8 cellular contexts compared by ENCODE assay signal in the genomic region with DNA sequence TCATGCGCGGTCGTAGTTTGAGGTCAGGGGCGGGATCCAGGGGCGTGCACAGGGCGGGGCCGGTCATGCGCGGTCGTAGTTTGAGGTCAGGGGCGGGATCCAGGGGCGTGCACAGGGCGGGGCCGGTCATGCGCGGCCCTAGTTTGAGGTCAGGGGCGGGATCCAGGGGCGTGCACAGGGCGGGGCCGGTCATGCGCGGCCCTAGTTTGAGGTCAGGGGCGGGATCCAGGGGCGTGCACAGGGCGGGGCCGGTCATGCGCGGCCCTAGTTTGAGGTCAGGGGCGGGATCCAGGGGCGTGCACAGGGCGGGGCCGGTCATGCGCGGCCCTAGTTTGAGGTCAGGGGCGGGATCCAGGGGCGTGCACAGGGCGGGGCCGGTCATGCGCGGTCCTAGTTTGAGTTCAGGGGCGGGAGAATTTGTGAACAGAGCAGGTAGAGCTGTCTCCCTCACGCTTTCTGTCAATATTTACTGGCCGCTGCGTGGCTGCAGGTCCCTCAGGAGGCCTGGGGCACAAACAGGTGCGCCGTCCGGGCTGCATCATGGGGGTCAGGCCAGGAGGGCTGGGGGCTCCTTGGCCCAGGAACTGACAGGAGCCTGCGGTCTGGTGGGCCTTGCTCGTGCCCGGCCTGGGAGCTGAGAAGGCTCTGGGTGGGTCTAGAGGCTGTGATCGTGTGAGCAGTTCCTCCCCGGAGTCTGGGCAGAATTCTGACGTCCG. TPM values are rescaled to one million over a fixed set of nuclear protein-coding genes. Genes with fewer than 3 reads are reported as not detected.
DNase-seq lines count a peak whose midpoint lies in the region; ATAC-seq and TF ChIP-seq lines count a peak whose summit lies in the region.
"Not testable (repeated sequence)": the region's sequence is repeated elsewhere in the genome, so short reads cannot be mapped to it uniquely, and the experiment has no call there.

No MANE protein-coding gene starts in this region.

- not testable (repeated sequence) for TF ChIP-seq CTCF in BE2C (IDR thresholded peaks at IDR 0.05; ENCODE audit: low read depth, low read length)

- not testable (repeated sequence) for H3K4me1 ChIP-seq in BE2C; duodenal mucosa (ENCODE audit: control insufficient read depth in 1 of 2, insufficient read depth in 2 of 2, low read length in 2 of 2); iPS-20b (ENCODE audit: insufficient read depth, low read length); neuronal stem cell (ENCODE audit: control insufficient read depth in 2 of 2, insufficient read depth in 1 of 2, low read depth in 1 of 2, low read length in 2 of 2)

- H3K79me1 ChIP-seq in neuronal stem cell (ENCODE audit: low read depth, low read length), result not testable (repeated sequence)

- not testable (repeated sequence) for H3K36me3 ChIP-seq in BE2C; duodenal mucosa (ENCODE audit: control insufficient read depth in 1 of 2, insufficient read depth in 2 of 2, low read length in 2 of 2); iPS-20b (ENCODE audit: insufficient read depth, low read depth, low read length); neuronal stem cell (replicated peaks in 1 of 2; ENCODE audit: control insufficient read depth in 2 of 2, insufficient read depth in 2 of 2, low read length in 2 of 2)

- H3K27me3 ChIP-seq in BE2C (peaks cover 23% of the 10 kb centered on the region), neuronal stem cell (ENCODE audit: control insufficient read depth in 3 of 3, insufficient read depth in 3 of 3, low read depth in 1 of 3, low read length in 3 of 3) (peaks cover 0 to 19% (median 0%) of the 10 kb centered on the region in 3 experiments)
- not testable (repeated sequence) for H3K27me3 ChIP-seq in duodenal mucosa (ENCODE audit: control insufficient read depth in 1 of 2, insufficient read depth in 2 of 2, low read length in 2 of 2); iPS-20b (ENCODE audit: insufficient read depth, low read length)

- peak overlapping the region; percentile 48 for H3K27ac Mint-ChIP-seq in stimulated activated effector memory CD8-positive, alpha-beta T cell treated with anti-CD3 and anti-CD28 coated beads, Interleukin-12 subunit alpha, Interleukin-12 subunit beta, amount 100 ng/mL, for 72 hours

- DNase-seq in BE2C (peak; percentile 7), NCI-H1105 (lab: John Stamatoyannopoulos, UW) (peak; percentile 52), T-helper 22 cell (ENCODE audit: low read depth) (peak; percentile 21)
- peak; percentile 79 for DNase-seq in activated effector memory CD4-positive, alpha-beta T cell treated with anti-CD3 and anti-CD28 coated beads, Interleukin-2, amount 50 U/mL, for 16 hours
- DNase-seq in neuronal stem cell (ENCODE audit: low spot score), result not testable (repeated sequence)
- peak in 1 of 2 donors; percentile 59 for DNase-seq in stimulated activated effector memory CD8-positive, alpha-beta T cell treated with anti-CD3 and anti-CD28 coated beads, Interleukin-12 subunit alpha, Interleukin-12 subunit beta, amount 100 ng/mL, for 72 hours (ENCODE audit: low spot score in 2 of 2)

- not testable (repeated sequence) for H3K14ac ChIP-seq in neuronal stem cell (ENCODE audit: low read length)

- not testable (repeated sequence) for ATAC-seq in stimulated activated effector memory CD8-positive, alpha-beta T cell treated with anti-CD3 and anti-CD28 coated beads, Interleukin-12 subunit alpha, Interleukin-12 subunit beta, amount 100 ng/mL, for 72 hours

- H3K9ac ChIP-seq in duodenal mucosa (ENCODE audit: low read depth in 1 of 2, low read length in 2 of 2); iPS-20b (ENCODE audit: low read depth, low read length): not testable (repeated sequence)
- peak overlapping the region; percentile 70 for H3K9ac ChIP-seq in neuronal stem cell (ENCODE audit: low read depth, low read length, poor library complexity)

- peak overlapping the region; percentile 85 for H3K18ac ChIP-seq in neuronal stem cell (ENCODE audit: low read length)

- WGBS in neuronal stem cell (ENCODE audit: extremely low coverage in 2 of 2, insufficient read length in 2 of 2, insufficient replicate concordance in 1 of 2), 2 donors, result no CpG with 5 or more reads among the region's 54 CpGs

- H3K27ac ChIP-seq in duodenal mucosa (ENCODE audit: low read depth, low read length); iPS-20b (ENCODE audit: low read length): not testable (repeated sequence)
- peak overlapping the region; percentile 40 for H3K27ac ChIP-seq in neuronal stem cell (replicated peaks; ENCODE audit: low read length)

- H3K9me3 ChIP-seq in BE2C; duodenal mucosa (ENCODE audit: control insufficient read depth in 1 of 2, low read length in 2 of 2); iPS-20b (ENCODE audit: insufficient read depth, low read depth, low read length): not testable (repeated sequence)
- peaks cover 0 to 11% of the 10 kb centered on the region in 2 donors for H3K9me3 ChIP-seq in neuronal stem cell (replicated peaks in 1 of 2; ENCODE audit: control insufficient read depth in 2 of 2, insufficient read depth in 1 of 2, low read depth in 1 of 2, low read length in 2 of 2)

- not testable (repeated sequence) for H2BK120ac ChIP-seq in neuronal stem cell (ENCODE audit: low read depth, low read length)

- H3K4me3 ChIP-seq in BE2C (ENCODE audit: low read depth, low read length), result not testable (repeated sequence)
- H3K4me3 ChIP-seq in duodenal mucosa (ENCODE audit: low read depth in 1 of 2, low read length in 2 of 2) (peak overlapping the region; percentile 17 to 22), iPS-20b (ENCODE audit: low read length) (peak overlapping the region; percentile 50; the same call in 1 of the 2 replicates), neuronal stem cell (ENCODE audit: low read length in 2 of 2) (peak overlapping the region; percentile 48 to 73)

- peak overlapping the region; percentile 54 for H3K4me2 ChIP-seq in neuronal stem cell (ENCODE audit: insufficient read depth, low read length, poor library complexity, severe bottlenecking)

- H3K23ac ChIP-seq in neuronal stem cell (ENCODE audit: low read depth, low read length, poor library complexity), result peak overlapping the region; percentile 73

- H3K36me3 Mint-ChIP-seq in stimulated activated effector memory CD8-positive, alpha-beta T cell treated with anti-CD3 and anti-CD28 coated beads, Interleukin-12 subunit alpha, Interleukin-12 subunit beta, amount 100 ng/mL, for 72 hours, result peaks cover 19% of the 10 kb centered on the region

- H2BK5ac ChIP-seq in neuronal stem cell (ENCODE audit: low read length), result peak overlapping the region; percentile 60

- peak overlapping the region; percentile 24 for H4K91ac ChIP-seq in neuronal stem cell (ENCODE audit: low read depth, low read length, poor library complexity)

- H4K8ac ChIP-seq in neuronal stem cell (ENCODE audit: low read depth, low read length), result not testable (repeated sequence)

- peak overlapping the region; percentile 76 for H3K4ac ChIP-seq in neuronal stem cell (ENCODE audit: low read length)

- H2AFZ ChIP-seq in neuronal stem cell (ENCODE audit: low read length), result peak overlapping the region; percentile 85

- H2AK5ac ChIP-seq in neuronal stem cell (ENCODE audit: low read depth, low read length), result peak overlapping the region; percentile 53

- peak overlapping the region; percentile 44 for H3K4me3 Mint-ChIP-seq in stimulated activated effector memory CD8-positive, alpha-beta T cell treated with anti-CD3 and anti-CD28 coated beads, Interleukin-12 subunit alpha, Interleukin-12 subunit beta, amount 100 ng/mL, for 72 hours

- H3K4me1 Mint-ChIP-seq in stimulated activated effector memory CD8-positive, alpha-beta T cell treated with anti-CD3 and anti-CD28 coated beads, Interleukin-12 subunit alpha, Interleukin-12 subunit beta, amount 100 ng/mL, for 72 hours, result not testable (repeated sequence)

- not testable (repeated sequence) for H2BK12ac ChIP-seq in neuronal stem cell (ENCODE audit: low read length)

- peak overlapping the region; percentile 81 for H2BK15ac ChIP-seq in neuronal stem cell (ENCODE audit: low read length)

- not testable (repeated sequence) for H3K9me3 Mint-ChIP-seq in stimulated activated effector memory CD8-positive, alpha-beta T cell treated with anti-CD3 and anti-CD28 coated beads, Interleukin-12 subunit alpha, Interleukin-12 subunit beta, amount 100 ng/mL, for 72 hours

RNA-seq across cellular contexts. Expression of a gene that starts 32.8 kb away (rescaled TPM):
- 0.14 TPM for polyA plus RNA-seq in BE2C (2012; ENCODE audit: insufficient read depth, insufficient read length, low read depth)
- polyA plus RNA-seq in neuronal stem cell (2013, experiment 1 of 2), result 2.5 TPM
- 2.2 TPM for polyA plus RNA-seq in neuronal stem cell (2013, experiment 2 of 2)

RNA-seq across cellular contexts. Expression of a gene that starts 59.2 kb away (rescaled TPM):
- not detected for polyA plus RNA-seq in BE2C (2012; ENCODE audit: insufficient read depth, insufficient read length, low read depth)
- polyA plus RNA-seq in neuronal stem cell (2013, experiment 1 of 2), result 0.11 TPM
- polyA plus RNA-seq in neuronal stem cell (2013, experiment 2 of 2), result 0.10 TPM
